Comparison of ENCODE assay signal across 12 cellular contexts in the genomic region with DNA sequence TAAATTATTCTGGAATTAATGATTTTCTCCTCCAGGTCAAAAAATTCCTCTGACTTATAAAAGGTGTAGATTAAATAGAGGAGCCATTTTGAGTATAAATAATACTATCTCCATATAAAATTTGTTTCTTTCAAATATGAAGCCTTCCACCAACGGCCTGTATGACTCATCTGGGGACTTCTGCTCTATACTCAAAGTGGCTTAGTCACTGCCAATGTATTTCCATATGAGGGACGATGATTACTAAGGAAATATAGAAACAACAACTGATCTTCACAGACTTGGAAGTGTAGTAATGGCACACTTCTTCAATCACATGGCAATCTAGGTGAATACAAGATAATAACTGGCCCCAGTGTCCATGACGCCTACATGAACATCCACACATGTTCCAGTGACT.
DNase-seq lines count a peak whose midpoint lies in the region; ATAC-seq, FAIRE-seq and TF ChIP-seq lines count a peak whose summit lies in the region.
"Had no signal": no experiment of that assay in that cellular context is flagged by ENCODE, and none has a peak within 500 bp of the region (broad histone marks: within the 10 kb centered on the region; RNA-seq: fewer than 3 reads in every experiment).

No MANE protein-coding gene starts in this region.

- H3K27me3 Mint-ChIP-seq in activated naive CD4-positive, alpha-beta T cell treated with anti-CD3 and anti-CD28 coated beads, Interleukin-2, amount 10 ng/mL, durations not matched to agents 7 days and 5 days, result no peaks in the 10 kb centered on the region
- H3K27me3 Mint-ChIP-seq: T-helper 17 cell had no signal

- POLR2A ChIA-PET in A549 (lab: Yijun Ruan, JAX), result no interaction called here
- POLR2A ChIA-PET in Panc1 (lab: Charles Lee), result no interaction called here

- no peak for TF ChIP-seq RAD21 in A549 (conservative IDR thresholded peaks at IDR 0.05 in 1 of 2, IDR thresholded peaks at IDR 0.05 in 1 of 2)

- TF ChIP-seq POLR2A in A549 (IDR thresholded peaks at IDR 0.05; ENCODE audit: low read length), result no peak

- DNase-seq in A549 (ENCODE audit: low read depth in 1 of 2, low spot score in 1 of 2), result peak; percentile 36 to 75
- peak; percentile 52 for DNase-seq in HFF-Myc (ENCODE audit: extremely low read depth, low read depth)
- peak; percentile 42 for DNase-seq in Panc1 (ENCODE audit: low read depth, low spot score)
- DNase-seq in fibroblast of gingiva (ENCODE audit: low read depth), result peak; percentile 46
- no peak for DNase-seq in GF-D8 (lab: John Stamatoyannopoulos, UW)
- DNase-seq in activated naive CD4-positive, alpha-beta T cell treated with anti-CD3 and anti-CD28 coated beads, Interleukin-2, amount 10 ng/mL, durations not matched to agents 7 days and 5 days, result no peak
- DNase-seq in NCI-H526 treated with DMSO at 0.1 percent for 48 hours (lab: John Stamatoyannopoulos, UW), result no peak
- DNase-seq: activated T-cell treated with anti-CD3 and anti-CD28 coated beads for 4 hours, ovary, T-helper 17 cell had no signal

- WGBS in A549 (ENCODE audit: missing lambda C conversion rate), result 28% methylated on average over 3 of the region's 3 CpGs

- H3K27ac Mint-ChIP-seq in activated naive CD4-positive, alpha-beta T cell treated with anti-CD3 and anti-CD28 coated beads, Interleukin-2, amount 10 ng/mL, durations not matched to agents 7 days and 5 days, result no peak overlapping the region
- H3K27ac Mint-ChIP-seq: T-helper 17 cell had no signal

- H3K9me3 ChIP-seq in A549 (no peaks in the 10 kb centered on the region), Panc1 (ENCODE audit: control insufficient read depth, insufficient read depth, low read depth, low read length) (no peaks in the 10 kb centered on the region)
- H3K9me3 ChIP-seq: BLaER1 treated with 17β-estradiol and CSF1 and Interleukin-3, amounts not matched to agents 10 nM and 100 nM; ovary had no signal

- CTCF ChIA-PET in A549 (lab: Yijun Ruan, JAX), result no interaction called here
- CTCF ChIA-PET in Panc1 (lab: Charles Lee), result no interaction called here
- CTCF ChIA-PET in activated naive CD4-positive, alpha-beta T cell treated with anti-CD3 and anti-CD28 coated beads, Interleukin-2, amount 10 ng/mL, durations not matched to agents 7 days and 5 days (lab: Charles Lee), result no interaction called here

- peak overlapping the region in 1 of 2 experiments; percentile 75; a peak in 3 of 6 replicates for H3K27ac ChIP-seq in A549
- H3K27ac ChIP-seq in Panc1 (ENCODE audit: low read length), result no peak overlapping the region
- H3K27ac ChIP-seq: ovary had no signal

- ATAC-seq in A549 (peak; percentile 77 to 88; a peak in 4 of 6 replicates), Panc1 (peak; percentile 78; the same call in 1 of the 2 replicates), HG03469 (IDR thresholded peaks at IDR 0.05; ENCODE audit: unreplicated experiment) (no peak)
- ATAC-seq: T-helper 17 cell had no signal

- H3K4me3 Mint-ChIP-seq in activated naive CD4-positive, alpha-beta T cell treated with anti-CD3 and anti-CD28 coated beads, Interleukin-2, amount 10 ng/mL, durations not matched to agents 7 days and 5 days, result no peak overlapping the region
- H3K4me3 Mint-ChIP-seq: T-helper 17 cell had no signal

- no TSS peak for BruUV-seq in Panc1 (replicated peaks; lab: Mats Ljungman, UMichigan)

- no peaks in the 10 kb centered on the region for H3K27me3 ChIP-seq in Panc1 (ENCODE audit: control insufficient read depth, insufficient read depth, low read length)
- H3K27me3 ChIP-seq: BLaER1 treated with 17β-estradiol and CSF1 and Interleukin-3, amounts not matched to agents 10 nM and 100 nM; ovary had no signal

- H3K36me3 Mint-ChIP-seq in activated naive CD4-positive, alpha-beta T cell treated with anti-CD3 and anti-CD28 coated beads, Interleukin-2, amount 10 ng/mL, durations not matched to agents 7 days and 5 days, result no peaks in the 10 kb centered on the region

- no peaks in the 10 kb centered on the region for H3K4me1 Mint-ChIP-seq in activated naive CD4-positive, alpha-beta T cell treated with anti-CD3 and anti-CD28 coated beads, Interleukin-2, amount 10 ng/mL, durations not matched to agents 7 days and 5 days
- H3K4me1 Mint-ChIP-seq: T-helper 17 cell had no signal

- H3K36me3 ChIP-seq in Panc1 (ENCODE audit: control insufficient read depth, insufficient read depth, low read length), result no peaks in the 10 kb centered on the region; the same call in 1 of the 2 replicates
- H3K36me3 ChIP-seq: BLaER1 treated with 17β-estradiol and CSF1 and Interleukin-3, amounts not matched to agents 10 nM and 100 nM; ovary had no signal

- H3K4me3 ChIP-seq in A549 (no peak overlapping the region), HFF-Myc (replicated peaks; ENCODE audit: low read depth, low read length) (no peak overlapping the region), Panc1 (ENCODE audit: low read depth in 2 of 2, low read length in 2 of 2) (no peak overlapping the region)
- H3K4me3 ChIP-seq: BLaER1 treated with 17β-estradiol and CSF1 and Interleukin-3, amounts not matched to agents 10 nM and 100 nM; ovary had no signal

- in situ Hi-C loops in Panc1 (cut with HindIII; ENCODE audit: low pct_unique_long_range_greater_than_20kb, low sequenced_read_pairs), result no loop called here

- peak overlapping the region; percentile 41 for H3K4me2 ChIP-seq in A549

- no peak for TF ChIP-seq EP300 in A549 (IDR thresholded peaks at IDR 0.05)

- H3K9me3 Mint-ChIP-seq in activated naive CD4-positive, alpha-beta T cell treated with anti-CD3 and anti-CD28 coated beads, Interleukin-2, amount 10 ng/mL, durations not matched to agents 7 days and 5 days, result peaks cover under 1% of the 10 kb centered on the region

- no peak for TF ChIP-seq CTCF in A549 (IDR thresholded peaks at IDR 0.05)
- TF ChIP-seq CTCF in HFF-Myc (IDR thresholded peaks at IDR 0.05; ENCODE audit: low read depth, low read length, missing control alignments), result no peak
- TF ChIP-seq CTCF in Panc1 (IDR thresholded peaks at IDR 0.05), result no peak

- FAIRE-seq in A549 (lab: Jason Lieb, UNC), result peak; percentile 82

- H3K4me1 ChIP-seq in A549, result peaks cover 21% of the 10 kb centered on the region
- no peaks in the 10 kb centered on the region for H3K4me1 ChIP-seq in Panc1 (ENCODE audit: control insufficient read depth, insufficient read depth, low read length)

- intact Hi-C loops in Panc1 (cut with micrococcal nuclease; ENCODE audit: unreplicated experiment), result no loop called here

TF ChIP-seq in A549, 52 proteins besides CTCF, POLR2A, EP300 and RAD21:
- TF ChIP-seq, protein P1, sequence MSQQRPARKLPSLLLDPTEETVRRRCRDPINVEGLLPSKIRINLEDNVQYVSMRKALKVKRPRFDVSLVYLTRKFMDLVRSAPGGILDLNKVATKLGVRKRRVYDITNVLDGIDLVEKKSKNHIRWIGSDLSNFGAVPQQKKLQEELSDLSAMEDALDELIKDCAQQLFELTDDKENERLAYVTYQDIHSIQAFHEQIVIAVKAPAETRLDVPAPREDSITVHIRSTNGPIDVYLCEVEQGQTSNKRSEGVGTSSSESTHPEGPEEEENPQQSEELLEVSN (IDR thresholded peaks at IDR 0.05; ENCODE audit: borderline replicate concordance, low read depth), result no peak
- TF ChIP-seq NR3C1 (IDR thresholded peaks at IDR 0.05), result no peak
- TF ChIP-seq, protein P2, sequence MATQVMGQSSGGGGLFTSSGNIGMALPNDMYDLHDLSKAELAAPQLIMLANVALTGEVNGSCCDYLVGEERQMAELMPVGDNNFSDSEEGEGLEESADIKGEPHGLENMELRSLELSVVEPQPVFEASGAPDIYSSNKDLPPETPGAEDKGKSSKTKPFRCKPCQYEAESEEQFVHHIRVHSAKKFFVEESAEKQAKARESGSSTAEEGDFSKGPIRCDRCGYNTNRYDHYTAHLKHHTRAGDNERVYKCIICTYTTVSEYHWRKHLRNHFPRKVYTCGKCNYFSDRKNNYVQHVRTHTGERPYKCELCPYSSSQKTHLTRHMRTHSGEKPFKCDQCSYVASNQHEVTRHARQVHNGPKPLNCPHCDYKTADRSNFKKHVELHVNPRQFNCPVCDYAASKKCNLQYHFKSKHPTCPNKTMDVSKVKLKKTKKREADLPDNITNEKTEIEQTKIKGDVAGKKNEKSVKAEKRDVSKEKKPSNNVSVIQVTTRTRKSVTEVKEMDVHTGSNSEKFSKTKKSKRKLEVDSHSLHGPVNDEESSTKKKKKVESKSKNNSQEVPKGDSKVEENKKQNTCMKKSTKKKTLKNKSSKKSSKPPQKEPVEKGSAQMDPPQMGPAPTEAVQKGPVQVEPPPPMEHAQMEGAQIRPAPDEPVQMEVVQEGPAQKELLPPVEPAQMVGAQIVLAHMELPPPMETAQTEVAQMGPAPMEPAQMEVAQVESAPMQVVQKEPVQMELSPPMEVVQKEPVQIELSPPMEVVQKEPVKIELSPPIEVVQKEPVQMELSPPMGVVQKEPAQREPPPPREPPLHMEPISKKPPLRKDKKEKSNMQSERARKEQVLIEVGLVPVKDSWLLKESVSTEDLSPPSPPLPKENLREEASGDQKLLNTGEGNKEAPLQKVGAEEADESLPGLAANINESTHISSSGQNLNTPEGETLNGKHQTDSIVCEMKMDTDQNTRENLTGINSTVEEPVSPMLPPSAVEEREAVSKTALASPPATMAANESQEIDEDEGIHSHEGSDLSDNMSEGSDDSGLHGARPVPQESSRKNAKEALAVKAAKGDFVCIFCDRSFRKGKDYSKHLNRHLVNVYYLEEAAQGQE (IDR thresholded peaks at IDR 0.05), result no peak
- TF ChIP-seq JUNB (IDR thresholded peaks at IDR 0.05), result peak; percentile 37; the same call in 1 of the 2 replicates
- TF ChIP-seq RARB (CRISPR knock-in tag; IDR thresholded peaks at IDR 0.05), result no peak
- 0 out of 2 replicates have a peak, but pooled peaks have one; percentile 52 for TF ChIP-seq FOSL2 (IDR thresholded peaks at IDR 0.05)
- peak; percentile 90 for TF ChIP-seq FOSL2 (CRISPR knock-in tag; IDR thresholded peaks at IDR 0.05)
- no peak for TF ChIP-seq NPAS2 (CRISPR knock-in tag; IDR thresholded peaks at IDR 0.05; ENCODE audit: borderline replicate concordance)

Comparison
In these comparisons a context has a peak if more than half of its experiments do, and no peak if none do; other contexts are left out.
1. DNase-seq: peak in A549 (2 of 2), HFF-Myc (single experiment), Panc1 (single experiment) and fibroblast of gingiva (single experiment); none in GF-D8 (single experiment), activated naive CD4-positive, alpha-beta T cell treated with anti-CD3 and anti-CD28 coated beads, Interleukin-2, amount 10 ng/mL, durations not matched to agents 7 days and 5 days (single experiment) and NCI-H526 treated with DMSO at 0.1 percent for 48 hours (single experiment).